In the genomic region with DNA sequence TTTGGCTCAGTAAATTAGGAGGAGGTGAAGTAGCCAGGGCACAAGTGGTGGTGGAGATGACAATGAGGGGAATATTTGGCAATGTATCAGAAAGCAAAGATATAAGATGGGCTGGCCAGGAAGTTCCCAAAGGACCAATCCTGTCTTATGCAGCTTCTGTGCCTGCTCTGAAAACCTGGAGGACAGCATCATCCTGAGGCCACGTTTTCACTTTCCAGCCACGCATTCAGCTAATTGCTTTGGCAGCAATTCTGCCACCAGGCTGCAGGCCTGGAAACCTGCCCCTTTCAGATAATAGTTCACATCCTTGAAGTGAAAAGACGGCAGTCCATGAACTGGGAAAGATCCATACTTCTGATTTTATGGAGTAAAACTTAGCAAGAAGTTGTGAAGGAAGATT, we compare ENCODE assay signal across 30 cellular contexts.
DNase-seq lines count a peak whose midpoint lies in the region; ATAC-seq and TF ChIP-seq lines count a peak whose summit lies in the region.
"Had no signal": no experiment of that assay in that cellular context is flagged by ENCODE, and none has a peak within 500 bp of the region (broad histone marks: within the 10 kb centered on the region; RNA-seq: fewer than 3 reads in every experiment).

No MANE protein-coding gene starts in this region.

- H3K4me1 ChIP-seq in GM23338 (ENCODE audit: insufficient read depth) = peaks cover 5% of the 10 kb centered on the region; the same call in 1 of the 2 replicates
- peaks cover 0 to 7% (median 3%) of the 10 kb centered on the region in 4 donors for H3K4me1 ChIP-seq in esophagus muscularis mucosa
- H3K4me1 ChIP-seq: A549, body of pancreas had no signal

- H3K27me3 Mint-ChIP-seq in GM23338 (ENCODE audit: insufficient read depth, low read depth, poor library complexity) = no peaks in the 10 kb centered on the region
- H3K27me3 Mint-ChIP-seq: activated T-cell treated with anti-CD3 and anti-CD28 coated beads, Interleukin-2, amount 50 U/mL, for 24 hours; B cell; CD8-positive, alpha-beta memory T cell had no signal

- H4K20me1 ChIP-seq in GM23338 (replicated peaks; ENCODE audit: insufficient read depth) = no peaks in the 10 kb centered on the region

- H3K36me3 ChIP-seq in GM23338 (ENCODE audit: insufficient read depth) (no peaks in the 10 kb centered on the region), esophagus muscularis mucosa (no peaks in the 10 kb centered on the region)
- H3K36me3 ChIP-seq: heart left ventricle, thoracic aorta had no signal

- H3K27ac ChIP-seq in GM23338 (ENCODE audit: low read depth) (no peak overlapping the region), VCaP (no peak overlapping the region), esophagus muscularis mucosa (replicated peaks in 1 of 4) (no peak overlapping the region)
- H3K27ac ChIP-seq: A549, body of pancreas, heart left ventricle, skin epidermis, thoracic aorta had no signal

- H3K4me3 ChIP-seq in GM23338 (no peak overlapping the region), esophagus muscularis mucosa (no peak overlapping the region)
- H3K4me3 ChIP-seq: A549, body of pancreas, heart left ventricle, lung, skin epidermis, thoracic aorta had no signal

- no peak overlapping the region for H3K27ac Mint-ChIP-seq in GM23338
- H3K27ac Mint-ChIP-seq: activated T-cell treated with anti-CD3 and anti-CD28 coated beads, Interleukin-2, amount 50 U/mL, for 24 hours; B cell; CD8-positive, alpha-beta memory T cell; nephron had no signal

- peaks cover 4% of the 10 kb centered on the region; the same call in 2 of the 3 replicates for H3K9me3 Mint-ChIP-seq in GM23338
- H3K9me3 Mint-ChIP-seq: activated T-cell treated with anti-CD3 and anti-CD28 coated beads, Interleukin-2, amount 50 U/mL, for 24 hours; nephron had no signal

- no peaks in the 10 kb centered on the region for H3F3A ChIP-seq in GM23338 (replicated peaks; ENCODE audit: low read depth)

- H3K4me1 Mint-ChIP-seq in GM23338 = 0 out of 3 replicates have a peak, but pooled peaks cover 3% of the 10 kb centered on the region
- H3K4me1 Mint-ChIP-seq: B cell; CD8-positive, alpha-beta memory T cell had no signal

- intact Hi-C loops in esophagus muscularis mucosa (cut with DNase I) = no loop called here

- H3K4me3 Mint-ChIP-seq in GM23338 = no peak overlapping the region
- H3K4me3 Mint-ChIP-seq: activated T-cell treated with anti-CD3 and anti-CD28 coated beads, Interleukin-2, amount 50 U/mL, for 24 hours; B cell; CD8-positive, alpha-beta memory T cell; nephron had no signal

- ATAC-seq in GM23338 = no peak
- ATAC-seq: A549; body of pancreas; heart left ventricle; stimulated activated naive CD8-positive, alpha-beta T cell treated with anti-CD3 and anti-CD28 coated beads, Interleukin-15, Interleukin-2, amounts not matched to agents 100 U/mL and 50 U/mL, for 24 hours had no signal

- peak; percentile 12 for DNase-seq in NCI-H510A treated with DMSO at 0.1 percent for 48 hours (lab: John Stamatoyannopoulos, UW)
- DNase-seq in NCI-H510A (lab: John Stamatoyannopoulos, UW) = no peak
- no peak for DNase-seq in GM23338 (ENCODE audit: low spot score)
- no peak for DNase-seq in esophagus muscularis mucosa (ENCODE audit: extremely low spot score)
- no peak for DNase-seq in NCI-H2227 treated with DMSO at 0.1 percent for 48 hours (lab: John Stamatoyannopoulos, UW)
- DNase-seq in AML-193 (lab: John Stamatoyannopoulos, UW) = no peak
- no peak for DNase-seq in activated CD4-positive, alpha-beta T cell treated with anti-CD3 and anti-CD28 coated beads, Interleukin-2, amount 50 U/mL, for 48 hours
- DNase-seq: activated CD4-positive, alpha-beta T cell treated with anti-CD3 and anti-CD28 coated beads for 4 hours; activated gamma-delta T cell treated with Interleukin-2 at 50 U/mL for 16 hours; activated T-cell treated with anti-CD3 and anti-CD28 coated beads, Interleukin-2, amount 50 U/mL, for 24 hours; body of pancreas; CD8-positive, alpha-beta memory T cell; cerebellar nuclear complex; erythroblast; foreskin fibroblast; GDM1; heart left ventricle; kidney glomerular epithelial cell; NCI-H1092; NCI-H2171; NCI-H774; OCI-M1; stimulated activated naive CD8-positive, alpha-beta T cell treated with anti-CD3 and anti-CD28 coated beads, Interleukin-15, Interleukin-2, amounts not matched to agents 100 U/mL and 50 U/mL, for 24 hours had no signal

- no peak overlapping the region for H3K4me2 ChIP-seq in GM23338
- H3K4me2 ChIP-seq: A549 had no signal

- WGBS in esophagus muscularis mucosa = 49% methylated on average over 3 of the region's 3 CpGs

- H3K79me2 ChIP-seq in GM23338 (replicated peaks; ENCODE audit: insufficient read depth) = no peaks in the 10 kb centered on the region

- H3K9me3 ChIP-seq in esophagus muscularis mucosa = no peaks in the 10 kb centered on the region
- H3K9me3 ChIP-seq: body of pancreas, heart left ventricle, thoracic aorta had no signal

- TF ChIP-seq CTCF in GM23338 (conservative IDR thresholded peaks at IDR 0.05; ENCODE audit: low read depth in 2 of 2) (0 out of 4 replicates have a peak, but pooled peaks of 1 of the 2 experiments have one; percentile 3), VCaP (conservative IDR thresholded peaks at IDR 0.05) (peak; percentile 37), esophagus muscularis mucosa (IDR thresholded peaks at IDR 0.05) (peak in 2 of 3 experiments; percentile 17 to 23)

- 0 out of 3 replicates have a peak, but pooled peaks cover 2% of the 10 kb centered on the region for H3K36me3 Mint-ChIP-seq in GM23338 (ENCODE audit: low read depth)
- H3K36me3 Mint-ChIP-seq: CD8-positive, alpha-beta memory T cell had no signal

- no peak for TF ChIP-seq POLR2A in esophagus muscularis mucosa (IDR thresholded peaks at IDR 0.05; ENCODE audit: low read depth)

- H2AFZ ChIP-seq in GM23338 = 0 out of 2 replicates have a peak overlapping the region, but pooled peaks have one; percentile 3

- H3K9me2 ChIP-seq in GM23338 (ENCODE audit: insufficient read depth) = 0 out of 2 replicates have a peak, but pooled peaks cover 5% of the 10 kb centered on the region

- TF ChIP-seq EP300 in esophagus muscularis mucosa (IDR thresholded peaks at IDR 0.05) = no peak

- H3K27me3 ChIP-seq in GM23338 (ENCODE audit: insufficient read depth) = no peaks in the 10 kb centered on the region
- H3K27me3 ChIP-seq in esophagus muscularis mucosa = no peaks in the 10 kb centered on the region
- H3K27me3 ChIP-seq: body of pancreas, heart left ventricle had no signal

TF ChIP-seq in GM23338, 12 proteins besides CTCF, POLR2A, EP300 and RAD21 (continues in another document):
- TF ChIP-seq POLR2AphosphoS5 (IDR thresholded peaks at IDR 0.05; ENCODE audit: low read depth) = no peak
- no peak for TF ChIP-seq JUNB (IDR thresholded peaks at IDR 0.05; ENCODE audit: unreplicated experiment)
- TF ChIP-seq CREB1 (CRISPR knock-in tag; IDR thresholded peaks at IDR 0.05; ENCODE audit: low read depth) = no peak
- no peak for TF ChIP-seq ZNF114 (CRISPR knock-in tag; IDR thresholded peaks at IDR 0.05)
- no peak for TF ChIP-seq EZH2phosphoT487 (IDR thresholded peaks at IDR 0.05; ENCODE audit: unreplicated experiment)
- TF ChIP-seq ZNF331 (CRISPR knock-in tag; IDR thresholded peaks at IDR 0.05; ENCODE audit: low read depth) = no peak
- TF ChIP-seq NANOG (IDR thresholded peaks at IDR 0.05; ENCODE audit: borderline replicate concordance) = no peak
- no peak for TF ChIP-seq EZH2 (IDR thresholded peaks at IDR 0.05; ENCODE audit: low read depth, unreplicated experiment)
